ENCODE assay signal across 15 cellular contexts in genomic region chr3:139577899-139578298, GRCh38.
DNase-seq lines count a peak whose midpoint lies in the region; ATAC-seq lines count a peak whose summit lies in the region.
"Had no signal": no experiment of that assay in that cellular context is flagged by ENCODE, and none has a peak within 500 bp of the region (broad histone marks: within the 10 kb centered on the region; RNA-seq: fewer than 3 reads in every experiment).

No MANE protein-coding gene starts in this region.

- ATAC-seq in GM18868 (IDR thresholded peaks at IDR 0.05; ENCODE audit: unreplicated experiment): no peak
- ATAC-seq in HG03196 (IDR thresholded peaks at IDR 0.05; ENCODE audit: unreplicated experiment): no peak

- peak; percentile 2 for DNase-seq in DMS53 (lab: John Stamatoyannopoulos, UW)
- DNase-seq in DMS53 treated with DMSO at 0.1 percent for 48 hours (lab: John Stamatoyannopoulos, UW; ENCODE audit: unreplicated experiment): no peak
- DNase-seq in ELF-1 (ENCODE audit: low read depth, low spot score): peak; percentile 28
- DNase-seq in NCI-H146 treated with DMSO at 0.1 percent for 48 hours (lab: John Stamatoyannopoulos, UW; ENCODE audit: unreplicated experiment): peak; percentile 58
- DNase-seq in iPS-NIHi7 (ENCODE audit: extremely low spot score): peak; percentile 64
- no peak for DNase-seq in cerebellar cortex (ENCODE audit: low spot score)
- DNase-seq: KBM-7, NCI-H1092, NCI-H2029, NCI-H345, NCI-H526 treated with DMSO at 0.1 percent for 48 hours, SHP77 treated with DMSO at 0.1 percent for 48 hours, T-helper 2 cell had no signal

Comparison
In these comparisons a context has a peak if more than half of its experiments do, and no peak if none do; other contexts are left out.
1. DNase-seq: peak in DMS53 (single experiment), ELF-1 (single experiment), NCI-H146 treated with DMSO at 0.1 percent for 48 hours (single experiment) and iPS-NIHi7 (single experiment); none in DMS53 treated with DMSO at 0.1 percent for 48 hours (single experiment) and cerebellar cortex (single experiment).